ENCODE assay signal across 14 cellular contexts in the genomic region with DNA sequence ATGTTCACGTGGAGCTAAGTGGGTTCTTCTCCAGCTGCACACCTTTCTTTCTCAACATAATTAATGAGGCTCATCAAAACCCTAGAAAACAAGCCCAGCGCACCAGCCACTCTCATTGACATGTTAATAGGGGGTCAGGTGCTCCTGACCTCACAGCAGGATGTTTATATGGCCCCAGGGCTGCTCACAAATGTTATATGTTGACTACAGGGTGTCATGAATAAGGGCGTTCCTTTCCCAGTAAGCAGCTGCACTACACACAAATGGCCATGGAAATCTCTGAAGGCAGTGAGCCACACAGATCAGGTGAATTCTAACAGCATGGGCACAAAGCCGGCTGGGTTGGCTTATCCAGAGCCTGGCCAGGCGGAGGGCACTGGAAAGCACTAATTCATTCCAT.
DNase-seq lines count a peak whose midpoint lies in the region; ATAC-seq, FAIRE-seq and TF ChIP-seq lines count a peak whose summit lies in the region.
"Had no signal": no experiment of that assay in that cellular context is flagged by ENCODE, and none has a peak within 500 bp of the region (broad histone marks: within the 10 kb centered on the region; RNA-seq: fewer than 3 reads in every experiment).

No MANE protein-coding gene starts in this region.

- peaks cover 2 to 4% of the 10 kb centered on the region in 2 donors for H3K36me3 Mint-ChIP-seq in activated T-cell treated with anti-CD3 and anti-CD28 coated beads, Interleukin-2, amount 50 U/mL, for 72 hours (ENCODE audit: insufficient read depth in 2 of 2)

- peaks cover 0 to 1% of the 10 kb centered on the region in 2 donors for H3K9me3 Mint-ChIP-seq in activated T-cell treated with anti-CD3 and anti-CD28 coated beads, Interleukin-2, amount 50 U/mL, for 72 hours

- H3K4me3 Mint-ChIP-seq in activated T-cell treated with anti-CD3 and anti-CD28 coated beads, Interleukin-2, amount 50 U/mL, for 72 hours, result no peak overlapping the region

- no peak overlapping the region for H3K27ac Mint-ChIP-seq in activated T-cell treated with anti-CD3 and anti-CD28 coated beads, Interleukin-2, amount 50 U/mL, for 72 hours

- H3K4me1 Mint-ChIP-seq in activated T-cell treated with anti-CD3 and anti-CD28 coated beads, Interleukin-2, amount 50 U/mL, for 72 hours (ENCODE audit: low read depth), result peaks cover 24% of the 10 kb centered on the region

- DNase-seq in ELR (ENCODE audit: low read depth) (peak; percentile 29), NCI-H187 treated with DMSO at 0.1 percent for 48 hours (lab: John Stamatoyannopoulos, UW) (peak; percentile 67), NCI-H774 (lab: John Stamatoyannopoulos, UW) (peak; percentile 82), amniotic stem cell (lab: John Stamatoyannopoulos, UW) (no peak), urothelium cell line (ENCODE audit: low spot score) (no peak)
- DNase-seq in activated T-cell treated with anti-CD3 and anti-CD28 coated beads, Interleukin-2, amount 50 U/mL, for 72 hours, result no peak
- DNase-seq: anterior cingulate cortex, MM.1S, thyroid gland, WERI-Rb-1 had no signal

- peak; percentile 91 for FAIRE-seq in islet of Langerhans (lab: Jason Lieb, UNC)
- FAIRE-seq in urothelium cell line (lab: Jason Lieb, UNC), result no peak
- FAIRE-seq: GM18507 had no signal

- H3K27me3 Mint-ChIP-seq in activated T-cell treated with anti-CD3 and anti-CD28 coated beads, Interleukin-2, amount 50 U/mL, for 72 hours (ENCODE audit: low read depth), result no peaks in the 10 kb centered on the region

- ATAC-seq in SK-N-SH treated with all-trans-retinoic acid at 6 μM for 48 hours, result no peak
- ATAC-seq in activated T-cell treated with anti-CD3 and anti-CD28 coated beads, Interleukin-2, amount 50 U/mL, for 72 hours (replicated peaks in 1 of 2), result no peak
- ATAC-seq: sciatic nerve had no signal

TF ChIP-seq in SK-N-SH treated with all-trans-retinoic acid at 6 μM for 48 hours, 23 proteins besides CTCF, POLR2A, EP300 and RAD21:
- no peak for TF ChIP-seq TOX (CRISPR knock-in tag; IDR thresholded peaks at IDR 0.05; ENCODE audit: borderline replicate concordance)
- TF ChIP-seq RARB (CRISPR knock-in tag; IDR thresholded peaks at IDR 0.05), result no peak
- TF ChIP-seq, protein P1, sequence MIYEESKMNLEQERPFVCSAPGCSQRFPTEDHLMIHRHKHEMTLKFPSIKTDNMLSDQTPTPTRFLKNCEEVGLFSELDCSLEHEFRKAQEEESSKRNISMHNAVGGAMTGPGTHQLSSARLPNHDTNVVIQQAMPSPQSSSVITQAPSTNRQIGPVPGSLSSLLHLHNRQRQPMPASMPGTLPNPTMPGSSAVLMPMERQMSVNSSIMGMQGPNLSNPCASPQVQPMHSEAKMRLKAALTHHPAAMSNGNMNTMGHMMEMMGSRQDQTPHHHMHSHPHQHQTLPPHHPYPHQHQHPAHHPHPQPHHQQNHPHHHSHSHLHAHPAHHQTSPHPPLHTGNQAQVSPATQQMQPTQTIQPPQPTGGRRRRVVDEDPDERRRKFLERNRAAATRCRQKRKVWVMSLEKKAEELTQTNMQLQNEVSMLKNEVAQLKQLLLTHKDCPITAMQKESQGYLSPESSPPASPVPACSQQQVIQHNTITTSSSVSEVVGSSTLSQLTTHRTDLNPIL (CRISPR knock-in tag; IDR thresholded peaks at IDR 0.05; ENCODE audit: low read depth), result no peak
- TF ChIP-seq CSDC2 (CRISPR knock-in tag; IDR thresholded peaks at IDR 0.05), result no peak
- no peak for TF ChIP-seq PPARA (CRISPR knock-in tag; IDR thresholded peaks at IDR 0.05; ENCODE audit: borderline replicate concordance)
- TF ChIP-seq BACH2 (CRISPR knock-in tag; IDR thresholded peaks at IDR 0.05; ENCODE audit: borderline replicate concordance), result no peak
- TF ChIP-seq ISL1 (CRISPR knock-in tag; IDR thresholded peaks at IDR 0.05), result no peak
- no peak for TF ChIP-seq ARNTL (CRISPR knock-in tag; IDR thresholded peaks at IDR 0.05; ENCODE audit: borderline replicate concordance, low read depth)
- no peak for TF ChIP-seq ZFP3 (CRISPR knock-in tag; IDR thresholded peaks at IDR 0.05)
- TF ChIP-seq, protein P2, sequence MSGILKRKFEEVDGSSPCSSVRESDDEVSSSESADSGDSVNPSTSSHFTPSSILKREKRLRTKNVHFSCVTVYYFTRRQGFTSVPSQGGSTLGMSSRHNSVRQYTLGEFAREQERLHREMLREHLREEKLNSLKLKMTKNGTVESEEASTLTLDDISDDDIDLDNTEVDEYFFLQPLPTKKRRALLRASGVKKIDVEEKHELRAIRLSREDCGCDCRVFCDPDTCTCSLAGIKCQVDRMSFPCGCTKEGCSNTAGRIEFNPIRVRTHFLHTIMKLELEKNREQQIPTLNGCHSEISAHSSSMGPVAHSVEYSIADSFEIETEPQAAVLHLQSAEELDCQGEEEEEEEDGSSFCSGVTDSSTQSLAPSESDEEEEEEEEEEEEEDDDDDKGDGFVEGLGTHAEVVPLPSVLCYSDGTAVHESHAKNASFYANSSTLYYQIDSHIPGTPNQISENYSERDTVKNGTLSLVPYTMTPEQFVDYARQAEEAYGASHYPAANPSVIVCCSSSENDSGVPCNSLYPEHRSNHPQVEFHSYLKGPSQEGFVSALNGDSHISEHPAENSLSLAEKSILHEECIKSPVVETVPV (CRISPR knock-in tag; IDR thresholded peaks at IDR 0.05), result no peak
- TF ChIP-seq ESRRG (CRISPR knock-in tag; IDR thresholded peaks at IDR 0.05), result no peak

Comparison
In these comparisons a context has a peak if more than half of its experiments do, and no peak if none do; other contexts are left out.
1. DNase-seq: peak in ELR (single experiment), NCI-H187 treated with DMSO at 0.1 percent for 48 hours (single experiment) and NCI-H774 (single experiment); none in amniotic stem cell (single experiment), urothelium cell line (single experiment) and activated T-cell treated with anti-CD3 and anti-CD28 coated beads, Interleukin-2, amount 50 U/mL, for 72 hours (0 of 2).